ENCODE assay signal across 8 cellular contexts in genomic region chr2:74459377-74460118, GRCh38. TPM values are rescaled to one million over a fixed set of nuclear protein-coding genes. Genes with fewer than 3 reads are reported as not detected.
A peak's percentile ranks its signal among the peaks of the same experiment; 100 is the strongest.
DNase-seq lines count a peak whose midpoint lies in the region; ATAC-seq, FAIRE-seq and TF ChIP-seq lines count a peak whose summit lies in the region.

No MANE protein-coding gene starts in this region.

- peaks cover 34% of the 10 kb centered on the region; the same call in 1 of the 2 replicates for H4K20me1 ChIP-seq in BLaER1

- H3K27me3 Mint-ChIP-seq in HFFc6 (ENCODE audit: insufficient read depth) (peaks cover 4% of the 10 kb centered on the region), brain (peaks cover 21% of the 10 kb centered on the region), naive B cell (no peaks in the 10 kb centered on the region)

- DNase-seq in HFFc6, result no peak
- no peak for DNase-seq in naive B cell
- no peak for DNase-seq in HTR-8/SVneo (ENCODE audit: insufficient read length, low spot score)
- no peak for DNase-seq in NCI-H2029 (lab: John Stamatoyannopoulos, UW)
- DNase-seq in ecto neural progenitor cell (ENCODE audit: low spot score), result no peak
- no peak for DNase-seq in amygdala (lab: John Stamatoyannopoulos, UW)

- peaks cover 17% of the 10 kb centered on the region for H3K36me3 Mint-ChIP-seq in HFFc6 (ENCODE audit: low read depth)
- peaks cover 13% of the 10 kb centered on the region for H3K36me3 Mint-ChIP-seq in brain
- H3K36me3 Mint-ChIP-seq in naive B cell, result no peaks in the 10 kb centered on the region

- H3K4me3 ChIP-seq in BLaER1, result peak overlapping the region; percentile 80

- no peak overlapping the region for H3K27ac ChIP-seq in BLaER1

- peak overlapping the region; percentile 97 for H3K4me2 ChIP-seq in BLaER1

- TF ChIP-seq CTCF in HFFc6 (IDR thresholded peaks at IDR 0.05) (no peak), brain (conservative IDR thresholded peaks at IDR 0.05) (no peak)

- FAIRE-seq in HTR-8/SVneo (lab: Jason Lieb, UNC), result no peak

- no peaks in the 10 kb centered on the region for H3K9me3 Mint-ChIP-seq in HFFc6
- peaks cover 0 to 3% (median 0%) of the 10 kb centered on the region in 5 experiments for H3K9me3 Mint-ChIP-seq in brain
- peaks cover 0 to 1% (median 0%) of the 10 kb centered on the region in 7 donors for H3K9me3 Mint-ChIP-seq in naive B cell

- H3K36me3 ChIP-seq in BLaER1, result peaks cover 32% of the 10 kb centered on the region

- ATAC-seq in naive B cell (ENCODE audit: low read depth in 2 of 2), result no peak

- no peaks in the 10 kb centered on the region for H3K9me3 ChIP-seq in BLaER1

- no peaks in the 10 kb centered on the region for H3K27me3 ChIP-seq in BLaER1

- H3K27ac Mint-ChIP-seq in HFFc6 (peak overlapping the region; percentile 88), brain (peak overlapping the region; percentile 63 to 99 (median 99)), naive B cell (peak overlapping the region in 3 of 6 donors; percentile 83 to 100 (median 99))

- peak overlapping the region; percentile 94 for H3K4me3 Mint-ChIP-seq in HFFc6
- H3K4me3 Mint-ChIP-seq in brain, result peak overlapping the region; percentile 95 to 99 (median 97)
- H3K4me3 Mint-ChIP-seq in naive B cell, result peak overlapping the region; percentile 94 to 100 (median 99)

- peak overlapping the region; percentile 87; the same call in 1 of the 2 replicates for H3K9ac ChIP-seq in BLaER1

- H3K4me1 Mint-ChIP-seq in HFFc6 (ENCODE audit: low read depth), result peaks cover 46% of the 10 kb centered on the region
- H3K4me1 Mint-ChIP-seq in brain, result peaks cover 69% of the 10 kb centered on the region
- peaks cover 48 to 77% (median 72%) of the 10 kb centered on the region in 3 donors for H3K4me1 Mint-ChIP-seq in naive B cell

- peaks cover 48% of the 10 kb centered on the region for H3K4me1 ChIP-seq in BLaER1

RNA-seq across cellular contexts. Expression of gene WBP1, which starts 1.3 kb away (rescaled TPM):
- total RNA-seq in HFFc6 (2021; fragmentation: NEBNext Ultra II Directional; extraction: Animal tissue kit (Norgen Biotek cat#: 25700)), result 10 to 100 TPM; 51.0 to 73.1 (median 56.7) TPM
- polyA plus RNA-seq in brain (ENCODE audit: insufficient read depth, low read depth, low replicate concordance), result 177 TPM
- 10 to 100 TPM; 30.0 to 46.1 (median 41.3) TPM for polyA plus RNA-seq in naive B cell (ENCODE audit: low read depth in 6 of 6)

RNA-seq across cellular contexts. Expression of gene INO80B, which starts 4.7 kb away (rescaled TPM):
- total RNA-seq in HFFc6 (2021; fragmentation: NEBNext Ultra II Directional; extraction: Animal tissue kit (Norgen Biotek cat#: 25700)), result 10 to 100 TPM; 18.4 to 26.9 (median 21.4) TPM
- polyA plus RNA-seq in brain (ENCODE audit: insufficient read depth, low read depth, low replicate concordance) (31.9 TPM), naive B cell (ENCODE audit: low read depth in 6 of 6) (10 to 100 TPM in 2 of 6 donors, 1 to 10 TPM in 4; 5.5 to 16.5 (median 8.3) TPM)

RNA-seq across cellular contexts. Expression of gene MOGS, which starts 5.6 kb away (rescaled TPM):
- 10 to 100 TPM; 51.4 to 68.9 (median 62.5) TPM for total RNA-seq in HFFc6 (2021; fragmentation: NEBNext Ultra II Directional; extraction: Animal tissue kit (Norgen Biotek cat#: 25700))
- polyA plus RNA-seq in brain (ENCODE audit: insufficient read depth, low read depth, low replicate concordance) (29.4 TPM), naive B cell (ENCODE audit: low read depth in 6 of 6) (10 to 100 TPM; 26.6 to 42.1 (median 34.5) TPM)

RNA-seq across cellular contexts. Expression of gene MRPL53, which starts 12.9 kb away (rescaled TPM):
- 100 to 1,000 TPM in 2 of 6 experiments, 10 to 100 TPM in 4; 74.5 to 120 (median 97.7) TPM for total RNA-seq in HFFc6 (2021; fragmentation: NEBNext Ultra II Directional; extraction: Animal tissue kit (Norgen Biotek cat#: 25700))
- polyA plus RNA-seq in brain (ENCODE audit: insufficient read depth, low read depth, low replicate concordance) (88.8 TPM), naive B cell (ENCODE audit: low read depth in 6 of 6) (100 to 1,000 TPM in 5 of 6 donors, 10 to 100 TPM in 1; 76.6 to 172 (median 136) TPM)

RNA-seq across cellular contexts. Expression of gene RTKN, which starts 17.8 kb away (rescaled TPM):
- 10 to 100 TPM; 12.7 to 14.8 (median 13.6) TPM for total RNA-seq in HFFc6 (2021; fragmentation: NEBNext Ultra II Directional; extraction: Animal tissue kit (Norgen Biotek cat#: 25700))
- 58.0 TPM for polyA plus RNA-seq in brain (ENCODE audit: insufficient read depth, low read depth, low replicate concordance)
- 1 to 10 TPM in 4 of 6 donors, under 1 TPM in 1, not detected in 1; 0.97 to 2.1 (median 1.7) TPM for polyA plus RNA-seq in naive B cell (ENCODE audit: low read depth in 6 of 6)
